In genomic region chr7:55546826-55547225, GRCh38 we compare ENCODE assay signal across 8 cellular contexts. TPM values are rescaled to one million over a fixed set of nuclear protein-coding genes. Genes with fewer than 3 reads are reported as not detected.
A peak's percentile ranks its signal among the peaks of the same experiment; 100 is the strongest.
DNase-seq lines count a peak whose midpoint lies in the region; ATAC-seq and TF ChIP-seq lines count a peak whose summit lies in the region.

No MANE protein-coding gene starts in this region.

- peaks cover 37% of the 10 kb centered on the region for H3K4me1 Mint-ChIP-seq in CD14-positive monocyte
- peaks cover 89% of the 10 kb centered on the region for H3K4me1 Mint-ChIP-seq in activated naive CD4-positive, alpha-beta T cell treated with anti-CD3 and anti-CD28 coated beads, Interleukin-2, amount 50 U/mL, for 24 hours

- peaks cover 0 to 2% (median 0%) of the 10 kb centered on the region in 3 donors for H3K27me3 Mint-ChIP-seq in CD14-positive monocyte (ENCODE audit: low read depth in 3 of 3)
- no peaks in the 10 kb centered on the region for H3K27me3 Mint-ChIP-seq in activated naive CD4-positive, alpha-beta T cell treated with anti-CD3 and anti-CD28 coated beads, Interleukin-2, amount 50 U/mL, for 24 hours

- no peak overlapping the region for H3K4me3 Mint-ChIP-seq in CD14-positive monocyte
- no peak overlapping the region for H3K4me3 Mint-ChIP-seq in activated naive CD4-positive, alpha-beta T cell treated with anti-CD3 and anti-CD28 coated beads, Interleukin-2, amount 50 U/mL, for 24 hours

- TF ChIP-seq POLR2A in GM18951 (IDR thresholded peaks at IDR 0.05; ENCODE audit: extremely low read depth, insufficient read depth, insufficient read length): peak; percentile 7

- in situ Hi-C loops in GM18951 (cut with MboI; ENCODE audit: low sequenced_read_pairs, unreplicated experiment): no loop called here

- H3K27ac Mint-ChIP-seq in CD14-positive monocyte: peak overlapping the region in 4 of 7 donors; percentile 46 to 75 (median 48)
- peak overlapping the region; percentile 41 for H3K27ac Mint-ChIP-seq in activated naive CD4-positive, alpha-beta T cell treated with anti-CD3 and anti-CD28 coated beads, Interleukin-2, amount 50 U/mL, for 24 hours

- no peaks in the 10 kb centered on the region for H3K9me3 Mint-ChIP-seq in CD14-positive monocyte
- peaks cover 4% of the 10 kb centered on the region for H3K9me3 Mint-ChIP-seq in activated naive CD4-positive, alpha-beta T cell treated with anti-CD3 and anti-CD28 coated beads, Interleukin-2, amount 50 U/mL, for 24 hours

- intact Hi-C loops in CD14-positive monocyte (cut with micrococcal nuclease): no loop called here
- intact Hi-C loops in left cardiac atrium (cut with DNase I): loop anchor here in 1 of 2 donors (10.0 kb wide), 1 partner anchor 62 kb away; no protein-coding TSS in a partner anchor

- DNase-seq in CD14-positive monocyte (ENCODE audit: low spot score) (peak; percentile 85), NCI-H1105 treated with DMSO at 0.1 percent for 48 hours (lab: John Stamatoyannopoulos, UW) (peak; percentile 48), left cardiac atrium (peak; percentile 74)
- peak; percentile 18 for DNase-seq in stimulated activated CD8-positive, alpha-beta memory T cell treated with anti-CD3 and anti-CD28 coated beads, Interleukin-4, amount 100 ng/mL, for 24 hours (ENCODE audit: low read depth)

- ATAC-seq in left cardiac atrium: peak; percentile 90 to 94
- ATAC-seq in HG02623 (IDR thresholded peaks at IDR 0.05; ENCODE audit: unreplicated experiment): no peak
- no peak for ATAC-seq in GM18502 (IDR thresholded peaks at IDR 0.05; ENCODE audit: poor library complexity, unreplicated experiment)

- H3K36me3 Mint-ChIP-seq in CD14-positive monocyte: peaks cover 26 to 42% of the 10 kb centered on the region in 2 donors
- peaks cover 22% of the 10 kb centered on the region for H3K36me3 Mint-ChIP-seq in activated naive CD4-positive, alpha-beta T cell treated with anti-CD3 and anti-CD28 coated beads, Interleukin-2, amount 50 U/mL, for 24 hours

- no peak for TF ChIP-seq CTCF in CD14-positive monocyte (IDR thresholded peaks at IDR 0.05)

RNA-seq across cellular contexts. Expression of gene VOPP1, which starts 25.5 kb away (rescaled TPM):
- polyA plus RNA-seq in CD14-positive monocyte: 10 to 100 TPM; 16.7 to 18.0 TPM
- 10 to 100 TPM; 28.9 to 32.2 TPM for total RNA-seq in left cardiac atrium

Comparison
In these comparisons a context has a peak if more than half of its experiments do, and no peak if none do; other contexts are left out.
1. DNase-seq: peak in every context shown above with its lines; median percentile 85 in CD14-positive monocyte; 74 in left cardiac atrium; 48 in NCI-H1105 treated with DMSO at 0.1 percent for 48 hours; 18 in stimulated activated CD8-positive, alpha-beta memory T cell treated with anti-CD3 and anti-CD28 coated beads, Interleukin-4, amount 100 ng/mL, for 24 hours.
2. ATAC-seq: peak in left cardiac atrium (2 of 2); none in HG02623 (single experiment) and GM18502 (single experiment).